In genomic region chr7:148799893-148800545, GRCh38 we compare ENCODE assay signal across 17 cellular contexts.
"Had no signal": no experiment of that assay in that cellular context is flagged by ENCODE, and none has a peak within 500 bp of the region (broad histone marks: within the 10 kb centered on the region; RNA-seq: fewer than 3 reads in every experiment).

No MANE protein-coding gene starts in this region.

- DNase-seq: activated CD4-positive, alpha-beta memory T cell treated with anti-CD3 and anti-CD28 coated beads for 36 hours; activated CD8-positive, alpha-beta memory T cell treated with anti-CD3 and anti-CD28 coated beads, Interleukin-2, amount 50 U/mL, for 4 hours; activated naive CD4-positive, alpha-beta T cell treated with anti-CD3 and anti-CD28 coated beads for 36 hours; amniotic stem cell; body of pancreas; islet precursor cell; natural killer cell; sigmoid colon; stimulated activated CD4-positive, alpha-beta T cell treated with anti-CD3 and anti-CD28 coated beads, Interleukin-12 subunit alpha, Interleukin-12 subunit beta, amount 100 ng/mL, for 4 hours; stimulated activated CD8-positive, alpha-beta memory T cell treated with anti-CD3 and anti-CD28 coated beads, Interleukin-4, amount 100 ng/mL, for 48 hours; stimulated activated naive CD8-positive, alpha-beta T cell treated with anti-CD3 and anti-CD28 coated beads, Interleukin-15, amount 100 ng/mL, for 72 hours; T-cell; testis had no signal

- H3K4me1 ChIP-seq: body of pancreas, sigmoid colon, testis had no signal

- ATAC-seq: activated T-helper 17 cell treated with anti-CD3 and anti-CD28 coated beads, Interleukin-2, amount 50 U/mL, for 72 hours; body of pancreas; left lobe of liver; natural killer cell; stimulated activated naive CD8-positive, alpha-beta T cell treated with anti-CD3 and anti-CD28 coated beads, Interleukin-15, amount 100 ng/mL, for 72 hours; T-cell had no signal

- H3K27me3 ChIP-seq: body of pancreas, sigmoid colon, testis had no signal

- H3K4me1 Mint-ChIP-seq: activated T-helper 17 cell treated with anti-CD3 and anti-CD28 coated beads, Interleukin-2, amount 50 U/mL, for 72 hours; stimulated activated naive CD8-positive, alpha-beta T cell treated with anti-CD3 and anti-CD28 coated beads, Interleukin-15, amount 100 ng/mL, for 72 hours; T-cell had no signal

- H3K4me3 ChIP-seq: body of pancreas, sigmoid colon, testis had no signal

- H3K27ac ChIP-seq: body of pancreas, sigmoid colon, testis had no signal

- H3K27ac Mint-ChIP-seq: activated CD4-positive, alpha-beta memory T cell treated with anti-CD3 and anti-CD28 coated beads for 36 hours; activated naive CD4-positive, alpha-beta T cell treated with anti-CD3 and anti-CD28 coated beads for 36 hours; dendritic cell treated with granulocyte-macrophage colony-stimulating factor and Interleukin-4, amounts not matched to agents 40 ng/mL and 50 ng/mL, for 4 days; T-cell had no signal

- H3K9me3 Mint-ChIP-seq: activated CD4-positive, alpha-beta memory T cell treated with anti-CD3 and anti-CD28 coated beads for 36 hours; activated naive CD4-positive, alpha-beta T cell treated with anti-CD3 and anti-CD28 coated beads for 36 hours; activated T-helper 17 cell treated with anti-CD3 and anti-CD28 coated beads, Interleukin-2, amount 50 U/mL, for 72 hours; dendritic cell treated with granulocyte-macrophage colony-stimulating factor and Interleukin-4, amounts not matched to agents 40 ng/mL and 50 ng/mL, for 4 days; natural killer cell; stimulated activated naive CD8-positive, alpha-beta T cell treated with anti-CD3 and anti-CD28 coated beads, Interleukin-15, amount 100 ng/mL, for 72 hours; T-cell had no signal

- H3K4me3 Mint-ChIP-seq: activated CD4-positive, alpha-beta memory T cell treated with anti-CD3 and anti-CD28 coated beads for 36 hours; activated naive CD4-positive, alpha-beta T cell treated with anti-CD3 and anti-CD28 coated beads for 36 hours; activated T-helper 17 cell treated with anti-CD3 and anti-CD28 coated beads, Interleukin-2, amount 50 U/mL, for 72 hours; dendritic cell treated with granulocyte-macrophage colony-stimulating factor and Interleukin-4, amounts not matched to agents 40 ng/mL and 50 ng/mL, for 4 days; natural killer cell; stimulated activated naive CD8-positive, alpha-beta T cell treated with anti-CD3 and anti-CD28 coated beads, Interleukin-15, amount 100 ng/mL, for 72 hours; T-cell had no signal

- FAIRE-seq: TTC549 had no signal

- H3K27me3 Mint-ChIP-seq: activated CD4-positive, alpha-beta memory T cell treated with anti-CD3 and anti-CD28 coated beads for 36 hours; activated T-helper 17 cell treated with anti-CD3 and anti-CD28 coated beads, Interleukin-2, amount 50 U/mL, for 72 hours; dendritic cell treated with granulocyte-macrophage colony-stimulating factor and Interleukin-4, amounts not matched to agents 40 ng/mL and 50 ng/mL, for 4 days; stimulated activated naive CD8-positive, alpha-beta T cell treated with anti-CD3 and anti-CD28 coated beads, Interleukin-15, amount 100 ng/mL, for 72 hours; T-cell had no signal

- H3K9me3 ChIP-seq: body of pancreas, sigmoid colon, testis had no signal
